In the genomic region with DNA sequence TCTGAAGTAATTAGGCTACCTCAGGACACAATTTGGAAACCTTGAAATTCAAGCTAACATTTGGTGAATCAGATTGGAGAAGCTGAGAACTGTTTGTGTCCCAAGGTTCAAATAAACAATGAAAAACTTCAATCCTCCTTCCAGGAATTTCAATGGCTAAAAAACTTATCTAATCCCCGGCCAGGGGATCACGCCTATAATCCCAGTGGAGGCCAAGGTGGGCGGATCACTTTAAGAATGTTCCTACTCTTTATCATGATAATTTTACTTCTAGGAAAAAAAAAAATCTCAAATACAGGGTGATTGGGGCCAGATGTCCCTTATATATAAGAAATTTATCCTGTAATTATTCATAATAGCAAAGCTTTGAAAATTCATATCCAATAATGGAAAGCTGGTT, we compare ENCODE assay signal across 25 cellular contexts.
"Had no signal": no experiment of that assay in that cellular context is flagged by ENCODE, and none has a peak within 500 bp of the region (broad histone marks: within the 10 kb centered on the region; RNA-seq: fewer than 3 reads in every experiment).

No MANE protein-coding gene starts in this region.

- H3K36me3 ChIP-seq: stomach, suprapubic skin, thoracic aorta, thyroid gland, tibial artery, tibial nerve, transverse colon, upper lobe of left lung, upper lobe of right lung, uterus had no signal

- H3K4me1 ChIP-seq: stomach, suprapubic skin, testis, tibial artery, tibial nerve, transverse colon, upper lobe of left lung, upper lobe of right lung, uterus had no signal

- H3K27ac ChIP-seq: stomach, suprapubic skin, testis, thoracic aorta, thyroid gland, tibial artery, tibial nerve, transverse colon, upper lobe of left lung, upper lobe of right lung, uterus had no signal

- H3K4me3 ChIP-seq: stomach, suprapubic skin, testis, thoracic aorta, thyroid gland, tibial artery, tibial nerve, transverse colon, upper lobe of left lung, upper lobe of right lung, uterus had no signal

- DNase-seq: stimulated activated CD4-positive, alpha-beta T cell treated with anti-CD3 and anti-CD28 coated beads, Interleukin-2, amount 100 ng/mL, for 48 hours; stimulated activated CD4-positive, alpha-beta T cell treated with anti-CD3 and anti-CD28 coated beads, Interleukin-4, amount 100 ng/mL, for 1 hour; stimulated activated CD4-positive, alpha-beta T cell treated with anti-CD3 and anti-CD28 coated beads, Interleukin-4, amount 100 ng/mL, for 24 hours; stimulated activated CD4-positive, alpha-beta T cell treated with anti-CD3 and anti-CD28 coated beads, Interleukin-4, amount 100 ng/mL, for 4 hours; stimulated activated CD8-positive, alpha-beta memory T cell treated with anti-CD3 and anti-CD28 coated beads, Interleukin-4, amount 100 ng/mL, for 48 hours; stimulated activated naive B cell treated with anti-CD40 and anti-IgM and Interleukin-4, amounts not matched to agents 10 μg/mL and 1 μg/mL and 100 μg/mL, for 72 hours; stimulated activated naive CD4-positive, alpha-beta T cell; stimulated activated naive CD4-positive, alpha-beta T cell treated with Interleukin-2 at 50 U/mL for 16 hours; stimulated activated naive CD8-positive, alpha-beta T cell treated with anti-CD3 and anti-CD28 coated beads, Interleukin-15, amount 100 ng/mL, for 72 hours; stimulated activated naive CD8-positive, alpha-beta T cell treated with anti-CD3 and anti-CD28 coated beads, Interleukin-15, Interleukin-2, amounts not matched to agents 100 U/mL and 50 U/mL, for 24 hours; stomach; substantia nigra; testis; thyroid gland; tibial artery; transverse colon; trophoblast cell; upper lobe of left lung; upper lobe of right lung; uterus had no signal

- H3K27me3 ChIP-seq: stomach, suprapubic skin, testis, thyroid gland, tibial artery, tibial nerve, transverse colon, upper lobe of left lung, upper lobe of right lung, uterus had no signal

- ATAC-seq: stimulated activated effector memory CD8-positive, alpha-beta T cell treated with anti-CD3 and anti-CD28 coated beads, Interleukin-12 subunit alpha, Interleukin-12 subunit beta, amount 100 ng/mL, for 72 hours; stimulated activated memory B cell treated with anti-CD40 and anti-IgM and Interleukin-4, amounts not matched to agents 10 μg/mL and 1 μg/mL and 100 μg/mL, for 72 hours; stimulated activated naive B cell treated with anti-CD40 and anti-IgM and Interleukin-4, amounts not matched to agents 10 μg/mL and 1 μg/mL and 100 μg/mL, for 72 hours; stimulated activated naive CD8-positive, alpha-beta T cell treated with anti-CD3 and anti-CD28 coated beads, Interleukin-15, amount 100 ng/mL, for 72 hours; stimulated activated naive CD8-positive, alpha-beta T cell treated with anti-CD3 and anti-CD28 coated beads, Interleukin-15, Interleukin-2, amounts not matched to agents 100 U/mL and 50 U/mL, for 24 hours; upper lobe of right lung had no signal

- H3K9me3 ChIP-seq: suprapubic skin, testis, thoracic aorta, thyroid gland, transverse colon, upper lobe of left lung, upper lobe of right lung had no signal
